In genomic region chr10:78716034-78716660, GRCh38 we compare ENCODE assay signal across 27 cellular contexts.
"Had no signal": no experiment of that assay in that cellular context is flagged by ENCODE, and none has a peak within 500 bp of the region (broad histone marks: within the 10 kb centered on the region; RNA-seq: fewer than 3 reads in every experiment).

No MANE protein-coding gene starts in this region.

- H2AFZ ChIP-seq: neural progenitor cell, parathyroid adenoma had no signal

- H3K27me3 ChIP-seq: adrenal gland, cardiac muscle cell, left lung, neural progenitor cell had no signal

- H3K36me3 ChIP-seq: adrenal gland, cardiac muscle cell, left lung, lower lobe of right lung, neural progenitor cell, spleen, WERI-Rb-1 had no signal

- H3K4me3 Mint-ChIP-seq: brain; naive thymus-derived CD8-positive, alpha-beta T cell; neural progenitor cell; type B pancreatic cell had no signal

- FAIRE-seq: frontal cortex, islet of Langerhans, TTC549 had no signal

- H3K9me3 Mint-ChIP-seq: neural progenitor cell had no signal

- H3K4me1 Mint-ChIP-seq: naive thymus-derived CD8-positive, alpha-beta T cell had no signal

- H3K9me3 ChIP-seq: adrenal gland, left lung, lower lobe of right lung, psoas muscle, spleen had no signal

- H3K79me2 ChIP-seq: parathyroid adenoma had no signal

- H3K9ac ChIP-seq: neural progenitor cell, parathyroid adenoma had no signal

- H3K4me2 ChIP-seq: neural progenitor cell had no signal

- H3K27ac Mint-ChIP-seq: activated naive CD4-positive, alpha-beta T cell treated with anti-CD3 and anti-CD28 coated beads, Interleukin-2, amount 50 U/mL, for 72 hours; naive thymus-derived CD8-positive, alpha-beta T cell; neural progenitor cell; type B pancreatic cell had no signal

- H3K27ac ChIP-seq: adrenal gland, cardiac muscle cell, dorsolateral prefrontal cortex, left lung, lower lobe of right lung, neural progenitor cell, parathyroid adenoma, psoas muscle, spleen, WERI-Rb-1 had no signal

- DNase-seq: activated CD4-positive, alpha-beta T cell treated with anti-CD3 and anti-CD28 coated beads, Interleukin-2, amount 50 U/mL, for 1 hour; activated CD4-positive, CD25-positive, alpha-beta regulatory T cell treated with anti-CD3 and anti-CD28 coated beads, Interleukin-2, amount 50 U/mL, for 72 hours; activated naive CD4-positive, alpha-beta T cell; aorta; dorsolateral prefrontal cortex; effector memory CD4-positive, alpha-beta T cell; left lung; lower lobe of right lung; mesenchymal stem cell; naive thymus-derived CD8-positive, alpha-beta T cell; occipital lobe; psoas muscle; spleen; stimulated activated naive CD4-positive, alpha-beta T cell treated with Interleukin-2 at 50 U/mL for 16 hours; substantia nigra; WERI-Rb-1 had no signal

- ATAC-seq: left lung; lower lobe of right lung; naive thymus-derived CD8-positive, alpha-beta T cell had no signal

- H3K4me3 ChIP-seq: adrenal gland, cardiac muscle cell, coronary artery, dorsolateral prefrontal cortex, left lung, lower lobe of right lung, neural progenitor cell, psoas muscle, spleen had no signal

- H3K4me1 ChIP-seq: adrenal gland, left lung, lower lobe of right lung, neural progenitor cell, parathyroid adenoma, spleen had no signal

- H3K36me3 Mint-ChIP-seq: brain, neural progenitor cell, type B pancreatic cell had no signal
